In the genomic region with DNA sequence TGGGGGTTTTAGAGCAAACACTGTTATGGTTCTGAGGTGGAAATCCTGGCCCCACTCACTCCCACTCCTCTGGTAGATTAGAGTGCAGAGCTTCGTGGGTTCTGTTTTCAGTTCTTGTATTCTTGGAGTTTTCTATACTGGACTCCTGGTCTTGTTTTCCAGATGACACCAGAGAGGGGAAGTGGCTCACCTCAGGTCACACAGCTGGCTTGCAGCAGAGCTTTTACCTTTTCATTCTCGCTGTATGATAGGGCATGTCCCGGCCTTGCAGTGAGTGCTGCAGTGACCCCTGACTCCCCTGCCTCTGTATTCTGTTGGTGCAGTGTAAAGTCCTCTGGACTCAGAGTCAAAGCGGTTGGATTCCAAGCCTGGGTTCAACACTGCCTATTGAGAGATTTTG, we compare ENCODE assay signal across 23 cellular contexts.
"Had no signal": no experiment of that assay in that cellular context is flagged by ENCODE, and none has a peak within 500 bp of the region (broad histone marks: within the 10 kb centered on the region; RNA-seq: fewer than 3 reads in every experiment).

No MANE protein-coding gene starts in this region.

- DNase-seq: dermis blood vessel endothelial cell; dorsolateral prefrontal cortex; effector CD4-positive, alpha-beta T cell; effector memory CD4-positive, alpha-beta T cell; foreskin keratinocyte; heart left ventricle; hypothalamus; immature natural killer cell; islet precursor cell; left cardiac atrium; left lung; left ventricle myocardium superior; lower lobe of right lung; mesenchymal stem cell; mucosa of descending colon had no signal

- H3K4me3 Mint-ChIP-seq: immature natural killer cell, mesothelial cell of epicardium had no signal

- H3K4me2 ChIP-seq: hepatocyte had no signal

- H3K9me3 Mint-ChIP-seq: immature natural killer cell had no signal

- H3K27ac Mint-ChIP-seq: immature natural killer cell, mesothelial cell of epicardium had no signal

- H3K27ac ChIP-seq: coronary artery, dorsolateral prefrontal cortex, esophagus muscularis mucosa, foreskin keratinocyte, gastroesophageal sphincter, heart left ventricle, hepatocyte, left lung, lower lobe of right lung had no signal

- H3K36me3 Mint-ChIP-seq: immature natural killer cell, mesothelial cell of epicardium had no signal

- H3K27me3 ChIP-seq: dorsolateral prefrontal cortex, esophagus muscularis mucosa, gastroesophageal sphincter, hepatocyte, left lung had no signal

- ATAC-seq: foreskin keratinocyte, gastroesophageal sphincter, heart left ventricle, left cardiac atrium, left lung, left ventricle myocardium superior, lower lobe of right lung, mucosa of descending colon had no signal

- H3K4me1 Mint-ChIP-seq: immature natural killer cell had no signal

- H3K9me3 ChIP-seq: left lung, lower lobe of right lung, mucosa of descending colon had no signal

- FAIRE-seq: colon, endothelial cell of umbilical vein, frontal cortex had no signal

- H3K4me1 ChIP-seq: esophagus muscularis mucosa, foreskin keratinocyte, gastroesophageal sphincter, heart left ventricle, left lung, lower lobe of right lung had no signal

- H3K36me3 ChIP-seq: esophagus muscularis mucosa, gastroesophageal sphincter, heart left ventricle, left lung, lower lobe of right lung had no signal

- H3K79me2 ChIP-seq: hepatocyte had no signal

- H3K4me3 ChIP-seq: coronary artery, dorsolateral prefrontal cortex, esophagus muscularis mucosa, gastroesophageal sphincter, heart left ventricle, hepatocyte, left lung, lower lobe of right lung, mucosa of descending colon had no signal

- H2AFZ ChIP-seq: hepatocyte had no signal
